1 cellular context compared by ENCODE assay signal in the genomic region with DNA sequence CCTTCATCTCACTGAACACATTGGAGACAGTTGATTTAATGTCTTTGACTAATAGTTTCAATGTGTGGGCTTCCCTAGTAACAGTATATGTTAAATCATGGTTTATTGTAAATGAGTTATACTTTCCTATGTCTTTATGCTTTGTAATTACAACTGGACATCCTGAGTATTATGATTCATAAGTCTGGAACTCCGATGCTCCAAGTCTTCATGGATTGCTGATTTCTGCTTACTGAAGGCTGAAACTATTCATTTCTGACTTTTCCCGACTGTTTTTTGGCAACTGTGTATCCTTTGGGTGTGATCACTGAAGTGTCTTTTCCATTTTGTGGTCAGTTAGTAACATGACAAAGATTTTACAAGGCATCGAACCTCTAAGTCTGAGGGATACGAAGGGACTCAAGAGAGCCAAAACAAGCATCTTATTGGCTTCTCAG.
TF ChIP-seq lines count a peak whose summit lies in the region.

No MANE protein-coding gene starts in this region.

TF ChIP-seq in GM12878, 131 proteins besides CTCF, POLR2A, EP300 and RAD21 (continued from another document):
- TF ChIP-seq PAX5 (IDR thresholded peaks at IDR 0.05; ENCODE audit: borderline replicate concordance, low read depth, low read length) (no peak), YY1 (IDR thresholded peaks at IDR 0.05; ENCODE audit: low read depth, low read length) (no peak), JUND (IDR thresholded peaks at IDR 0.05; ENCODE audit: low read depth, low read length) (no peak), BRCA1 (IDR thresholded peaks at IDR 0.05; ENCODE audit: low read depth, low read length) (no peak), SMC3 (IDR thresholded peaks at IDR 0.05; ENCODE audit: borderline replicate concordance, low read length) (no peak), SP1 (IDR thresholded peaks at IDR 0.05; ENCODE audit: low read depth, low read length) (no peak), ATF3 (IDR thresholded peaks at IDR 0.05; ENCODE audit: borderline replicate concordance, extremely low read depth, low read depth, low read length) (no peak)
